In the genomic region with DNA sequence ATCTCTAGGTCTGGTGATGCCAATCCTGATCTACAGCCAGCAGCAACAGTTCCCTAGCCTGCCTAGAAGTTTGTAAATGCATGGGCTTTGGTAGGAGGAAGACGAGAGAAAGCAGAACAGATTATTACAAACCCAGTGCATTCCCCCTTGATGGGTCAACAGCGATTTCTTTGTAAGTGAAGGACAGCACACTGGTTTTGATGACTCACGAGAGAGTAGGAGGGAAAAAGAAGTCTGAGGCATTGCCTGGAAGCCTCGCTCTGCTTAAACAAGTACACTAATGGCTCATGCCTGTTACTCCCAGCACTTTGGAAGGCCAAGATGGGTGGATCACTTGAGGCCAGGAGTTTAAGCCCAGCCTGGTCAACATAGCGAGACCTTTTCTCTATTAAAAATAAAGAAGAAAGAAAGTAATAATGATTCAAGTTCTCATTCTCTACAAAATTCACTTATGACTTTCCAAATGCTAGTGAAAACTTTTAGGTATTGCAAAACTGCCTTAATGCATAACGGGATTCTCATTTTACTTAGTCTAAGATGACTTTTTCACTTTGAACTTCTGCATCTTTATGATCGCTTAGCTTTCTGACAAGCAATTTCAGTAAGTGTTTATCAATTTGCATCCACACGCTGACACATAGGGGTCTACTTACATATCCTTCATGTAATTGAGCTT, we compare ENCODE assay signal across 9 cellular contexts. TPM values are rescaled to one million over a fixed set of nuclear protein-coding genes. Genes with fewer than 3 reads are reported as not detected.
DNase-seq lines count a peak whose midpoint lies in the region; ATAC-seq and FAIRE-seq lines count a peak whose summit lies in the region.
"Had no signal": no experiment of that assay in that cellular context is flagged by ENCODE, and none has a peak within 500 bp of the region (broad histone marks: within the 10 kb centered on the region; RNA-seq: fewer than 3 reads in every experiment).

No MANE protein-coding gene starts in this region.

- H3K4me3 Mint-ChIP-seq in T-cell = no peak overlapping the region

- H3K36me3 Mint-ChIP-seq in T-cell = no peaks in the 10 kb centered on the region

- no peak overlapping the region for H3K27ac Mint-ChIP-seq in T-cell

- no peaks in the 10 kb centered on the region for H3K9me3 Mint-ChIP-seq in T-cell

- in situ Hi-C loops in HAP-1 (cut with MboI; ENCODE audit: low sequenced_read_pairs) = no loop called here

- no peak for ATAC-seq in GM19351 (IDR thresholded peaks at IDR 0.05; ENCODE audit: unreplicated experiment)
- ATAC-seq in T-cell (replicated peaks in 1 of 4) = no peak
- ATAC-seq in HG03460 (IDR thresholded peaks at IDR 0.05; ENCODE audit: unreplicated experiment) = no peak

- H3K27me3 ChIP-seq in HAP-1 (ENCODE audit: low read depth) = no peaks in the 10 kb centered on the region

- CTCF ChIA-PET in T-cell (lab: Charles Lee) = interaction anchor here (0.5 to 0.7 kb wide), 2 partner anchors 42 to 438 kb away, joined by 3 to 4 read pairs; no protein-coding TSS in a partner anchor

- peaks cover 10 to 22% (median 19%) of the 10 kb centered on the region in 3 donors for H3K4me1 Mint-ChIP-seq in T-cell

- H3K4me3 ChIP-seq in HAP-1 = no peak overlapping the region

- peak; percentile 89 for FAIRE-seq in RCC 7860 (lab: Jason Lieb, UNC)
- FAIRE-seq: endometrium had no signal

- H3K36me3 ChIP-seq in HAP-1 (replicated peaks) = no peaks in the 10 kb centered on the region

- no peaks in the 10 kb centered on the region for H3K27me3 Mint-ChIP-seq in T-cell

- POLR2A ChIA-PET in T-cell (lab: Charles Lee) = no interaction called here

- no peaks in the 10 kb centered on the region for H3K9me3 ChIP-seq in HAP-1

- DNase-seq in ELR (ENCODE audit: low read depth) = peak; percentile 98
- DNase-seq in RCC 7860 (ENCODE audit: low spot score) = peak; percentile 84
- DNase-seq in fibroblast of peridontal ligament (ENCODE audit: extremely low read depth) = peak; percentile 96
- DNase-seq in renal cortical epithelial cell (ENCODE audit: low read depth) = peak; percentile 95
- no peak for DNase-seq in HAP-1 (ENCODE audit: low spot score in 2 of 2)
- no peak for DNase-seq in T-cell

- no peaks in the 10 kb centered on the region for H3K4me1 ChIP-seq in HAP-1

RNA-seq across cellular contexts. Expression of a gene that starts 47.7 kb away (rescaled TPM):
- 15.6 and 26.7 TPM in 2 replicates for total RNA-seq in renal cortical epithelial cell
- 10 to 100 TPM; 24.1 to 32.9 (median 26.7) TPM for total RNA-seq in T-cell

Comparison
In these comparisons a context has a peak if more than half of its experiments do, and no peak if none do; other contexts are left out.
1. DNase-seq: peak in ELR (single experiment), RCC 7860 (single experiment), fibroblast of peridontal ligament (single experiment) and renal cortical epithelial cell (single experiment); none in HAP-1 (0 of 2) and T-cell (0 of 34).